ENCODE assay signal across 9 cellular contexts in the genomic region with DNA sequence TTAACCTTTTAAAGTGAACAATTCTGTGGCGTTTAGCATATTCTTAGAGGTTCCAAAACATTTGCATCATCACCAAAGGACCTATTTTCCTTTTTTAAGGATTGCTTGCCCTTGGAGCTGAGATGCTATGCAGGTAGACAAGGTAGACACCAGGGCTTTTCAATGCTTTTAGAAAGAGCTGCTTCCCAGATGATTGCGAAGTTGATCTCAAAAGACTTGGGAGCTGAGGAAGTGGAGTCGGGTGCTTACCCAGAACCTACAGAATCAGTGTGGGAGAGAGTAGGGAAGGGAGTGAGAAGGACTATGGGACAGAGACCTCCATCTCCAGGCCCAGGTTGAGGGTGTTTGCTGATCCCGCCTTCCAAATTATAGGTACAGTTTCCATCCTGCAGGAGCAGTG. TPM values are rescaled to one million over a fixed set of nuclear protein-coding genes. Genes with fewer than 3 reads are reported as not detected.
"Had no signal": no experiment of that assay in that cellular context is flagged by ENCODE, and none has a peak within 500 bp of the region (broad histone marks: within the 10 kb centered on the region; RNA-seq: fewer than 3 reads in every experiment).

No MANE protein-coding gene starts in this region.

- H2AFZ ChIP-seq: GM23248 had no signal

- H3K9ac ChIP-seq: GM23248 had no signal

- ATAC-seq: HCT116 had no signal

- H3K4me3 ChIP-seq: GM23248, HAP-1 had no signal

- FAIRE-seq: H54 had no signal

- H3K27ac ChIP-seq: GM23248 had no signal

- H3K27ac Mint-ChIP-seq: H9, HFFc6 had no signal

- DNase-seq: GM23248, GOT3, H7, H9, HCEC 1CT, HFFc6 had no signal

- H3K9me3 Mint-ChIP-seq: HFFc6 had no signal

- H3K9me3 ChIP-seq: HAP-1 had no signal

- H3K4me3 Mint-ChIP-seq: HFFc6 had no signal

- H3K4me1 ChIP-seq: HAP-1 had no signal

- H3K36me3 ChIP-seq: HAP-1 had no signal

RNA-seq across cellular contexts. Expression of a gene that starts 11.1 kb away (rescaled TPM):
- total RNA-seq: GM23248, H7, H9 had no signal
- polyA plus RNA-seq: GM23248 had no signal
